8 cellular contexts compared by ENCODE assay signal in genomic region chr6:83424392-83425018, GRCh38. TPM values are rescaled to one million over a fixed set of nuclear protein-coding genes. Genes with fewer than 3 reads are reported as not detected.
"Had no signal": no experiment of that assay in that cellular context is flagged by ENCODE, and none has a peak within 500 bp of the region (broad histone marks: within the 10 kb centered on the region; RNA-seq: fewer than 3 reads in every experiment).

No MANE protein-coding gene starts in this region.

- H3K4me3 Mint-ChIP-seq: IgD-negative memory B cell had no signal

- H3K4me1 Mint-ChIP-seq: IgD-negative memory B cell had no signal

- DNase-seq: IMR-90, KBM-7, KG1 had no signal

- ATAC-seq: HepG2 had no signal

- H3K36me3 Mint-ChIP-seq: IgD-negative memory B cell had no signal

- H3K4me2 ChIP-seq: KMS-11 had no signal

- H3K9ac ChIP-seq: KMS-11 had no signal

- H3K27ac ChIP-seq: HL-60, KMS-11 had no signal

- FAIRE-seq: HepG2, HTR-8/SVneo had no signal

RNA-seq across cellular contexts. Expression of gene ME1, which starts 6.3 kb away (rescaled TPM):
- total RNA-seq: HepG2 had no signal
- polyA plus RNA-seq: HepG2, IgD-negative memory B cell had no signal
